16 cellular contexts compared by ENCODE assay signal in the genomic region with DNA sequence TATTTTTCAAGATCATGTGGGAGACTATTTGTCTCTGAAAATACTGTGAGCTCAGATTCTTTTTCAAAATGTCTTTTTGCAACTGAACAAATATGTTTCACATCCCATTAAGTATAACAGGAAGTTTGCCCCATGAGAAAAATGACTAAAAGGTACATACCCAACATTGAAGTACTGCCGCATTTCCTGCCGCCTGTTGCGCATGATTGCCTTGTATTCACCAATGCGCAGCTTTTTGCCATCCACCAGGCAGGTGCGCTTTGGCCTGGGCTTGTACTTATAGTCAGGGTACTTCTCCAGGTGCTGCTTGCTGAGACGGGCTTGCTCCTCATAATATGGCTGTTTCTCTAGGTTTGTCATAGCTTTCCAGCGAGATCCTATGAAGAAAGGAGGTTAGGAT.
DNase-seq lines count a peak whose midpoint lies in the region; ATAC-seq and TF ChIP-seq lines count a peak whose summit lies in the region.
"Had no signal": no experiment of that assay in that cellular context is flagged by ENCODE, and none has a peak within 500 bp of the region (broad histone marks: within the 10 kb centered on the region; RNA-seq: fewer than 3 reads in every experiment).

No MANE protein-coding gene starts in this region.

- CTCF ChIA-PET in WTC11 (lab: Charles Lee), result no interaction called here
- CTCF ChIA-PET in CD4-positive, alpha-beta memory T cell (lab: Charles Lee; ENCODE audit: partially characterized antibody), result no interaction called here

- no peaks in the 10 kb centered on the region for H3K4me1 ChIP-seq in CD4-positive, alpha-beta memory T cell (ENCODE audit: insufficient read depth, low read length)
- H3K4me1 ChIP-seq in heart right ventricle, result no peaks in the 10 kb centered on the region

- TF ChIP-seq CTCF in WTC11 (IDR thresholded peaks at IDR 0.05) (no peak), heart right ventricle (IDR thresholded peaks at IDR 0.05) (no peak)

- H3K36me3 Mint-ChIP-seq in WTC11, result 0 out of 2 replicates have a peak, but pooled peaks cover 2% of the 10 kb centered on the region
- no peaks in the 10 kb centered on the region for H3K36me3 Mint-ChIP-seq in CD4-positive, alpha-beta memory T cell

- no peaks in the 10 kb centered on the region for H3K36me3 ChIP-seq in CD4-positive, alpha-beta memory T cell (ENCODE audit: insufficient read depth, low read length)
- H3K36me3 ChIP-seq in heart right ventricle, result no peaks in the 10 kb centered on the region
- H3K36me3 ChIP-seq: cardiac muscle cell had no signal

- POLR2A ChIA-PET in WTC11 (lab: Charles Lee), result no interaction called here
- POLR2A ChIA-PET in CD4-positive, alpha-beta memory T cell (lab: Charles Lee; ENCODE audit: partially characterized antibody), result no interaction called here

- H3K27me3 Mint-ChIP-seq in WTC11 (ENCODE audit: low read depth), result no peaks in the 10 kb centered on the region
- no peaks in the 10 kb centered on the region for H3K27me3 Mint-ChIP-seq in CD4-positive, alpha-beta memory T cell

- 91 to 97% methylated on average over 7 of the region's 7 CpGs for WGBS in heart right ventricle, 2 donors

- no peaks in the 10 kb centered on the region for H3K9me3 ChIP-seq in CD4-positive, alpha-beta memory T cell (ENCODE audit: control insufficient read depth in 1 of 2, low read length in 2 of 2)
- H3K9me3 ChIP-seq in heart right ventricle, result no peaks in the 10 kb centered on the region
- H3K9me3 ChIP-seq: tibial artery had no signal

- peak overlapping the region; percentile 71 for H3K27ac Mint-ChIP-seq in WTC11
- H3K27ac Mint-ChIP-seq in CD4-positive, alpha-beta memory T cell, result no peak overlapping the region
- H3K27ac Mint-ChIP-seq: HFFc6 had no signal

- H3K27ac ChIP-seq in CD4-positive, alpha-beta memory T cell (ENCODE audit: low read depth, low read length), result no peak overlapping the region
- no peak overlapping the region for H3K27ac ChIP-seq in heart right ventricle
- H3K27ac ChIP-seq: cardiac muscle cell, tibial artery had no signal

- intact Hi-C loops in CD4-positive, alpha-beta memory T cell (cut with micrococcal nuclease), result no loop called here
- intact Hi-C loops in heart right ventricle (cut with DNase I), result no loop called here

- H3K27me3 ChIP-seq in CD4-positive, alpha-beta memory T cell (ENCODE audit: insufficient read depth, low read length), result no peaks in the 10 kb centered on the region
- no peaks in the 10 kb centered on the region for H3K27me3 ChIP-seq in heart right ventricle
- H3K27me3 ChIP-seq: cardiac muscle cell, tibial artery had no signal

- peaks cover 3% of the 10 kb centered on the region; the same call in 1 of the 2 replicates for H3K9me3 Mint-ChIP-seq in WTC11
- H3K9me3 Mint-ChIP-seq in CD4-positive, alpha-beta memory T cell, result peaks cover 0 to 4% (median under 1%) of the 10 kb centered on the region in 8 donors

- no peak overlapping the region for H3K4me3 ChIP-seq in CD4-positive, alpha-beta memory T cell (ENCODE audit: low read length in 2 of 2)
- H3K4me3 ChIP-seq in heart right ventricle, result no peak overlapping the region
- H3K4me3 ChIP-seq: cardiac muscle cell, tibial artery had no signal

- no peak overlapping the region for H3K4me3 Mint-ChIP-seq in WTC11
- H3K4me3 Mint-ChIP-seq in CD4-positive, alpha-beta memory T cell, result no peak overlapping the region
- H3K4me3 Mint-ChIP-seq: HFFc6 had no signal

- peak; percentile 91 for ATAC-seq in GM18508 (IDR thresholded peaks at IDR 0.05; ENCODE audit: insufficient read depth, unreplicated experiment)
- peak; percentile 82 for ATAC-seq in GM21515 (IDR thresholded peaks at IDR 0.05; ENCODE audit: unreplicated experiment)
- peak; percentile 77 for ATAC-seq in HG03280 (IDR thresholded peaks at IDR 0.05; ENCODE audit: unreplicated experiment)
- ATAC-seq in WTC11, result no peak
- ATAC-seq in heart right ventricle, result no peak
- ATAC-seq: right cardiac atrium had no signal

- DNase-seq in WTC11 (ENCODE audit: low spot score) (no peak), heart right ventricle (no peak), activated gamma-delta T cell (lab: John Stamatoyannopoulos, UW) (no peak)
- no peak for DNase-seq in CD4-positive, alpha-beta memory T cell
- DNase-seq in stimulated activated CD4-positive, alpha-beta T cell treated with anti-CD3 and anti-CD28 coated beads, Interleukin-1b, Interleukin-23, amount 100 ng/mL, for 48 hours, result no peak
- DNase-seq: activated CD4-positive, CD25-positive, alpha-beta regulatory T cell treated with anti-CD3 and anti-CD28 coated beads, Interleukin-2, amount 50 U/mL, for 72 hours; activated effector memory CD4-positive, alpha-beta T cell treated with Interleukin-2 at 50 U/mL for 16 hours; HFFc6; IMR-90; NCI-H524 treated with DMSO at 0.1 percent for 48 hours; tibial artery had no signal

- peaks cover 18% of the 10 kb centered on the region for H3K4me1 Mint-ChIP-seq in WTC11
- no peaks in the 10 kb centered on the region for H3K4me1 Mint-ChIP-seq in CD4-positive, alpha-beta memory T cell

TF ChIP-seq in WTC11, 78 proteins besides CTCF, POLR2A, EP300 and RAD21 (continues in another document):
- TF ChIP-seq ZNF396 (CRISPR knock-in tag; IDR thresholded peaks at IDR 0.05; ENCODE audit: borderline replicate concordance) (no peak), MYBL2 (CRISPR knock-in tag; IDR thresholded peaks at IDR 0.05) (no peak), ETV6 (CRISPR knock-in tag; IDR thresholded peaks at IDR 0.05) (no peak), FOXK1 (CRISPR knock-in tag; IDR thresholded peaks at IDR 0.05) (no peak), TEAD4 (CRISPR knock-in tag; IDR thresholded peaks at IDR 0.05) (no peak)
- TF ChIP-seq, protein P1, sequence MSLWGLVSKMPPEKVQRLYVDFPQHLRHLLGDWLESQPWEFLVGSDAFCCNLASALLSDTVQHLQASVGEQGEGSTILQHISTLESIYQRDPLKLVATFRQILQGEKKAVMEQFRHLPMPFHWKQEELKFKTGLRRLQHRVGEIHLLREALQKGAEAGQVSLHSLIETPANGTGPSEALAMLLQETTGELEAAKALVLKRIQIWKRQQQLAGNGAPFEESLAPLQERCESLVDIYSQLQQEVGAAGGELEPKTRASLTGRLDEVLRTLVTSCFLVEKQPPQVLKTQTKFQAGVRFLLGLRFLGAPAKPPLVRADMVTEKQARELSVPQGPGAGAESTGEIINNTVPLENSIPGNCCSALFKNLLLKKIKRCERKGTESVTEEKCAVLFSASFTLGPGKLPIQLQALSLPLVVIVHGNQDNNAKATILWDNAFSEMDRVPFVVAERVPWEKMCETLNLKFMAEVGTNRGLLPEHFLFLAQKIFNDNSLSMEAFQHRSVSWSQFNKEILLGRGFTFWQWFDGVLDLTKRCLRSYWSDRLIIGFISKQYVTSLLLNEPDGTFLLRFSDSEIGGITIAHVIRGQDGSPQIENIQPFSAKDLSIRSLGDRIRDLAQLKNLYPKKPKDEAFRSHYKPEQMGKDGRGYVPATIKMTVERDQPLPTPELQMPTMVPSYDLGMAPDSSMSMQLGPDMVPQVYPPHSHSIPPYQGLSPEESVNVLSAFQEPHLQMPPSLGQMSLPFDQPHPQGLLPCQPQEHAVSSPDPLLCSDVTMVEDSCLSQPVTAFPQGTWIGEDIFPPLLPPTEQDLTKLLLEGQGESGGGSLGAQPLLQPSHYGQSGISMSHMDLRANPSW (CRISPR knock-in tag; conservative IDR thresholded peaks at IDR 0.05; ENCODE audit: low read depth), result no peak
- TF ChIP-seq, protein P2, sequence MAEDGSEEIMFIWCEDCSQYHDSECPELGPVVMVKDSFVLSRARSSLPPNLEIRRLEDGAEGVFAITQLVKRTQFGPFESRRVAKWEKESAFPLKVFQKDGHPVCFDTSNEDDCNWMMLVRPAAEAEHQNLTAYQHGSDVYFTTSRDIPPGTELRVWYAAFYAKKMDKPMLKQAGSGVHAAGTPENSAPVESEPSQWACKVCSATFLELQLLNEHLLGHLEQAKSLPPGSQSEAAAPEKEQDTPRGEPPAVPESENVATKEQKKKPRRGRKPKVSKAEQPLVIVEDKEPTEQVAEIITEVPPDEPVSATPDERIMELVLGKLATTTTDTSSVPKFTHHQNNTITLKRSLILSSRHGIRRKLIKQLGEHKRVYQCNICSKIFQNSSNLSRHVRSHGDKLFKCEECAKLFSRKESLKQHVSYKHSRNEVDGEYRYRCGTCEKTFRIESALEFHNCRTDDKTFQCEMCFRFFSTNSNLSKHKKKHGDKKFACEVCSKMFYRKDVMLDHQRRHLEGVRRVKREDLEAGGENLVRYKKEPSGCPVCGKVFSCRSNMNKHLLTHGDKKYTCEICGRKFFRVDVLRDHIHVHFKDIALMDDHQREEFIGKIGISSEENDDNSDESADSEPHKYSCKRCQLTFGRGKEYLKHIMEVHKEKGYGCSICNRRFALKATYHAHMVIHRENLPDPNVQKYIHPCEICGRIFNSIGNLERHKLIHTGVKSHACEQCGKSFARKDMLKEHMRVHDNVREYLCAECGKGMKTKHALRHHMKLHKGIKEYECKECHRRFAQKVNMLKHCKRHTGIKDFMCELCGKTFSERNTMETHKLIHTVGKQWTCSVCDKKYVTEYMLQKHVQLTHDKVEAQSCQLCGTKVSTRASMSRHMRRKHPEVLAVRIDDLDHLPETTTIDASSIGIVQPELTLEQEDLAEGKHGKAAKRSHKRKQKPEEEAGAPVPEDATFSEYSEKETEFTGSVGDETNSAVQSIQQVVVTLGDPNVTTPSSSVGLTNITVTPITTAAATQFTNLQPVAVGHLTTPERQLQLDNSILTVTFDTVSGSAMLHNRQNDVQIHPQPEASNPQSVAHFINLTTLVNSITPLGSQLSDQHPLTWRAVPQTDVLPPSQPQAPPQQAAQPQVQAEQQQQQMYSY (CRISPR knock-in tag; IDR thresholded peaks at IDR 0.05), result no peak
- TF ChIP-seq, protein P3, sequence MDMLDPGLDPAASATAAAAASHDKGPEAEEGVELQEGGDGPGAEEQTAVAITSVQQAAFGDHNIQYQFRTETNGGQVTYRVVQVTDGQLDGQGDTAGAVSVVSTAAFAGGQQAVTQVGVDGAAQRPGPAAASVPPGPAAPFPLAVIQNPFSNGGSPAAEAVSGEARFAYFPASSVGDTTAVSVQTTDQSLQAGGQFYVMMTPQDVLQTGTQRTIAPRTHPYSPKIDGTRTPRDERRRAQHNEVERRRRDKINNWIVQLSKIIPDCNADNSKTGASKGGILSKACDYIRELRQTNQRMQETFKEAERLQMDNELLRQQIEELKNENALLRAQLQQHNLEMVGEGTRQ (CRISPR knock-in tag; IDR thresholded peaks at IDR 0.05), result no peak
- TF ChIP-seq, protein P4, sequence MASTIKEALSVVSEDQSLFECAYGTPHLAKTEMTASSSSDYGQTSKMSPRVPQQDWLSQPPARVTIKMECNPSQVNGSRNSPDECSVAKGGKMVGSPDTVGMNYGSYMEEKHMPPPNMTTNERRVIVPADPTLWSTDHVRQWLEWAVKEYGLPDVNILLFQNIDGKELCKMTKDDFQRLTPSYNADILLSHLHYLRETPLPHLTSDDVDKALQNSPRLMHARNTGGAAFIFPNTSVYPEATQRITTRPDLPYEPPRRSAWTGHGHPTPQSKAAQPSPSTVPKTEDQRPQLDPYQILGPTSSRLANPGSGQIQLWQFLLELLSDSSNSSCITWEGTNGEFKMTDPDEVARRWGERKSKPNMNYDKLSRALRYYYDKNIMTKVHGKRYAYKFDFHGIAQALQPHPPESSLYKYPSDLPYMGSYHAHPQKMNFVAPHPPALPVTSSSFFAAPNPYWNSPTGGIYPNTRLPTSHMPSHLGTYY (CRISPR knock-in tag; IDR thresholded peaks at IDR 0.05), result no peak

Comparison
In these comparisons a context has a peak if more than half of its experiments do, and no peak if none do; other contexts are left out.
1. ATAC-seq: peak in GM18508 (single experiment), GM21515 (single experiment) and HG03280 (single experiment); none in WTC11 (single experiment) and heart right ventricle (0 of 8).